In genomic region chr21:45471229-45472052, GRCh38 we compare ENCODE assay signal across 9 cellular contexts.
A peak's percentile ranks its signal among the peaks of the same experiment; 100 is the strongest.
DNase-seq lines count a peak whose midpoint lies in the region; ATAC-seq and TF ChIP-seq lines count a peak whose summit lies in the region.
"Had no signal": no experiment of that assay in that cellular context is flagged by ENCODE, and none has a peak within 500 bp of the region (broad histone marks: within the 10 kb centered on the region; RNA-seq: fewer than 3 reads in every experiment).

No MANE protein-coding gene starts in this region.

- CTCF ChIA-PET in AG04450 (lab: Charles Lee) (interaction anchor here (1.0 to 1.2 kb wide), 2 partner anchors 331 to 335 kb away, joined by 3 read pairs; no protein-coding TSS in a partner anchor), PC-9 (lab: Charles Lee) (no interaction called here)

- DNase-seq in AG04450 (ENCODE audit: low read depth, low spot score), result peak; percentile 74
- DNase-seq in PC-9, result peak; percentile 45 to 87
- peak; percentile 42 for DNase-seq in epithelial cell of proximal tubule (ENCODE audit: low read depth)
- DNase-seq in neural progenitor cell (ENCODE audit: low spot score), result no peak
- DNase-seq in NCI-H1048 (lab: John Stamatoyannopoulos, UW), result no peak
- no peak for DNase-seq in KBM-7
- DNase-seq: NCI-H524 had no signal

- TF ChIP-seq CTCF in AG04450 (IDR thresholded peaks at IDR 0.05; ENCODE audit: low read depth, low read length) (no peak), PC-9 (conservative IDR thresholded peaks at IDR 0.05) (no peak), epithelial cell of proximal tubule (conservative IDR thresholded peaks at IDR 0.05; ENCODE audit: low read depth, low read length) (no peak), neural progenitor cell (IDR thresholded peaks at IDR 0.05) (no peak)

- H3F3A ChIP-seq in PC-9 (ENCODE audit: insufficient read depth, low read depth), result peaks cover 18% of the 10 kb centered on the region; the same call in 1 of the 2 replicates
- H3F3A ChIP-seq in neural progenitor cell (ENCODE audit: low read depth), result peaks cover 26% of the 10 kb centered on the region

- H3K27me3 ChIP-seq in AG04450 (ENCODE audit: control insufficient read depth, insufficient read depth, low read length), result no peaks in the 10 kb centered on the region
- H3K27me3 ChIP-seq in PC-9 (ENCODE audit: insufficient read depth, low read depth), result no peaks in the 10 kb centered on the region
- no peaks in the 10 kb centered on the region for H3K27me3 ChIP-seq in neural progenitor cell

- in situ Hi-C loops in KBM-7 (cut with MboI; ENCODE audit: low pct_unique_long_range_greater_than_20kb, low sequenced_read_pairs), result no loop called here

- no peak for ATAC-seq in HG02610 (IDR thresholded peaks at IDR 0.05; ENCODE audit: unreplicated experiment)
- ATAC-seq in GM19328 (IDR thresholded peaks at IDR 0.05; ENCODE audit: unreplicated experiment), result no peak

- peaks cover 4% of the 10 kb centered on the region; the same call in 1 of the 2 replicates for H3K9me3 ChIP-seq in AG04450 (ENCODE audit: control insufficient read depth, insufficient read depth, low read length)
- no peaks in the 10 kb centered on the region for H3K9me3 ChIP-seq in PC-9 (ENCODE audit: insufficient read depth, low read depth)
- no peaks in the 10 kb centered on the region for H3K9me3 ChIP-seq in neural progenitor cell (ENCODE audit: low read depth)

- BruUV-seq in PC-9 (replicated peaks; lab: Mats Ljungman, UMichigan), result no TSS peak

- H2AFZ ChIP-seq in PC-9, result no peak overlapping the region
- H2AFZ ChIP-seq in neural progenitor cell (replicated peaks), result no peak overlapping the region

- peaks cover 6% of the 10 kb centered on the region for H3K36me3 Mint-ChIP-seq in neural progenitor cell

- H3K4me1 ChIP-seq in PC-9 (replicated peaks; ENCODE audit: insufficient read depth) (peaks cover 16% of the 10 kb centered on the region), neural progenitor cell (peaks cover 30% of the 10 kb centered on the region)

- H3K27me3 Mint-ChIP-seq in neural progenitor cell (ENCODE audit: insufficient read depth, low read depth), result peaks cover 4% of the 10 kb centered on the region

- POLR2A ChIA-PET in AG04450 (lab: Yijun Ruan, JAX) (interaction anchor here (1.2 to 2.6 kb wide), 2 partner anchors 11 to 16 kb away, joined by 4 to 13 read pairs; no protein-coding TSS in a partner anchor), PC-9 (lab: Charles Lee; ENCODE audit: unreplicated experiment) (interaction anchor here (0.6 kb wide), 2 partner anchors 21 to 174 kb away, joined by 6 to 7 read pairs; no protein-coding TSS in a partner anchor)

- no peak overlapping the region for H3K27ac Mint-ChIP-seq in neural progenitor cell

- peak overlapping the region; percentile 58 for H3K4me3 Mint-ChIP-seq in neural progenitor cell

- no peak overlapping the region for H3K9ac ChIP-seq in neural progenitor cell

- no peaks in the 10 kb centered on the region for H3K9me2 ChIP-seq in PC-9 (ENCODE audit: insufficient read depth)

- intact Hi-C loops in PC-9 (cut with micrococcal nuclease; ENCODE audit: unreplicated experiment), result no loop called here

- H3K4me3 ChIP-seq in AG04450 (ENCODE audit: low read depth, low read length) (peak overlapping the region; percentile 25), PC-9 (peak overlapping the region; percentile 38; the same call in 1 of the 2 replicates), epithelial cell of proximal tubule (ENCODE audit: low read depth, low read length) (no peak overlapping the region), neural progenitor cell (no peak overlapping the region)

- H3K4me2 ChIP-seq in PC-9 (peak overlapping the region; percentile 76), neural progenitor cell (peak overlapping the region; percentile 22)

- no peaks in the 10 kb centered on the region for H3K9me3 Mint-ChIP-seq in neural progenitor cell

- peaks cover 26% of the 10 kb centered on the region for H3K4me1 Mint-ChIP-seq in neural progenitor cell

- H3K36me3 ChIP-seq in PC-9 (ENCODE audit: low read depth) (no peaks in the 10 kb centered on the region), neural progenitor cell (no peaks in the 10 kb centered on the region)

- H3K27ac ChIP-seq in AG04450 (ENCODE audit: low read depth, low read length) (peak overlapping the region; percentile 91), PC-9 (peak overlapping the region; percentile 67), neural progenitor cell (no peak overlapping the region)

- H3K79me2 ChIP-seq in PC-9 (ENCODE audit: low read depth), result no peaks in the 10 kb centered on the region
- H3K79me2 ChIP-seq in neural progenitor cell (ENCODE audit: low read depth), result peaks cover 37% of the 10 kb centered on the region

- H4K20me1 ChIP-seq in PC-9 (ENCODE audit: insufficient read depth) (no peaks in the 10 kb centered on the region), neural progenitor cell (ENCODE audit: low read depth) (peaks cover 69% of the 10 kb centered on the region)

Comparison
In these comparisons a context has a peak if more than half of its experiments do, and no peak if none do; other contexts are left out.
1. DNase-seq: peak in AG04450 (single experiment), PC-9 (2 of 2) and epithelial cell of proximal tubule (single experiment); none in neural progenitor cell (single experiment), NCI-H1048 (single experiment) and KBM-7 (single experiment).
2. H3K4me3 ChIP-seq: peak in AG04450 (single experiment) and PC-9 (single experiment); none in epithelial cell of proximal tubule (single experiment) and neural progenitor cell (single experiment).